In the genomic region with DNA sequence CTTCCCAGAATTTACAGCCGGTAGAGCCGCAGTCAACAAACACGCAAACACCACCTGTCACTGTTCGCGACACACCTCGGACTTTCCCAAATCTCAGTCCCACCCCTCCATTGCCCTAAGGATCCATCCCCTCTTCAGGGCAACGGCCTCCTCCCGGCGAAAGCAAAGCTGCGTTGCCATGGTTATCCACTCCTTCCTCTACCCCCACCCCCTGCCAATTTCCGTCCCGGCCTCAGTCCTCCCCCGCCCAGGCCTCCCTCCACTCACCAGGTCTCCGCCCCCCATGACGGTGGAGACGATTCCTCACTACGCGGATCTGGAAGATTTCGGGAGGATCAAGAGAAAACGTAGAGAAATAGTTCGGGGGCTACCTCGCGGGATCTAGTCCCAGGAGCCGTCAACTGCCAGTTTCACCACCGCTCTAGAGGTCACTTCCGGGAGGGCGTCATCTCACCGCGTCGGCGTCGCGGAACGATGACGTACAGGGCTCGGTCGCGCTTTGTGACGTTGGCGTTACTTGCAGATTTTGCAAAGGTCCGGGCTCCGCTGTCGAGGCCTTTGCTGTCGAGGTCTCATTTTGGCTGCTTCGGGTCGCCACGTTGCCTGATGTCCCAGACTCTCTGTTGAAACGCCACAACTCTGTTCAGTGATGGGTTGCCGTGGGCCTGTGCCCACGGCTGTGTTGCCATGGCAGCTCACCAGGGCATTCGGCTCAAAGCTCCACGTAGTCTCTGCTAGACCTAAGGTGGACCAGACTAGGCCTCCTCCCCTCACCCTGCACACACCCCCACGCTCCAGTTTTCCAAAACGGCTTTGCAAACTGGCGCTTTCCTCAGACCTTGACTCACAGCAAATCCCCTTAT, we compare ENCODE assay signal across 8 cellular contexts. TPM values are rescaled to one million over a fixed set of nuclear protein-coding genes. Genes with fewer than 3 reads are reported as not detected.
DNase-seq lines count a peak whose midpoint lies in the region.

CWC25 (minus strand) TSS at position 423 of the 863 bp plus-strand sequence; CDS start at position 285, 138 bp downstream.

- no peaks in the 10 kb centered on the region for H3K9me3 ChIP-seq in SJSA1 (replicated peaks)
- no peaks in the 10 kb centered on the region for H3K9me3 ChIP-seq in neuron (ENCODE audit: low read length)

- H3K27ac ChIP-seq in SJSA1, result peak within 1 kb of the TSS; percentile 99

- no peaks in the 10 kb centered on the region for H3K27me3 ChIP-seq in SJSA1 (replicated peaks)
- H3K27me3 ChIP-seq in neuron (ENCODE audit: insufficient read depth, low read length), result no peaks in the 10 kb centered on the region

- H2AFZ ChIP-seq in neuron (ENCODE audit: low read depth, low read length), result peak within 1 kb of the TSS; percentile 4

- peaks cover 20% of the 10 kb centered on the region for H3K36me3 ChIP-seq in SJSA1
- peaks cover 13% of the 10 kb centered on the region for H3K36me3 ChIP-seq in neuron (ENCODE audit: insufficient read depth, low read length)

- peak within 1 kb of the TSS; percentile 53 for H3K4me3 ChIP-seq in SJSA1
- peak within 1 kb of the TSS; percentile 95 for H3K4me3 ChIP-seq in neuron (ENCODE audit: low read length)

- H3K4me1 ChIP-seq in SJSA1 (replicated peaks) (peaks cover 15% of the 10 kb centered on the region), neuron (ENCODE audit: insufficient read depth, low read length) (peaks cover 16% of the 10 kb centered on the region)

- DNase-seq in ELF-1 (ENCODE audit: low read depth, low spot score) (peak; percentile 100), HCEC 1CT (peak; percentile 86), MV-4-11 (lab: John Stamatoyannopoulos, UW) (peak; percentile 92), SJSA1 (ENCODE audit: low read depth in 1 of 2, low spot score in 2 of 2) (peak; percentile 92 to 98), foreskin melanocyte (peak; percentile 96), stromal cell of bone marrow (ENCODE audit: low read depth) (peak; percentile 86)
- DNase-seq in activated naive CD4-positive, alpha-beta T cell (lab: John Stamatoyannopoulos, UW), result peak; percentile 87 to 98 (median 93)

RNA-seq across cellular contexts. Expression of gene CWC25, which starts in this region (rescaled TPM):
- 6.6 and 11.3 TPM in 2 replicates for total RNA-seq in SJSA1 (2014; rRNA removed; shearing (Covaris generic))

Comparison
In these comparisons a context has a peak if more than half of its experiments do, and no peak if none do; other contexts are left out.
1. Peak in every context shown above with its lines: DNase-seq, H3K4me3 ChIP-seq and H3K27ac ChIP-seq.